ENCODE assay signal across 1 cellular context in the genomic region with DNA sequence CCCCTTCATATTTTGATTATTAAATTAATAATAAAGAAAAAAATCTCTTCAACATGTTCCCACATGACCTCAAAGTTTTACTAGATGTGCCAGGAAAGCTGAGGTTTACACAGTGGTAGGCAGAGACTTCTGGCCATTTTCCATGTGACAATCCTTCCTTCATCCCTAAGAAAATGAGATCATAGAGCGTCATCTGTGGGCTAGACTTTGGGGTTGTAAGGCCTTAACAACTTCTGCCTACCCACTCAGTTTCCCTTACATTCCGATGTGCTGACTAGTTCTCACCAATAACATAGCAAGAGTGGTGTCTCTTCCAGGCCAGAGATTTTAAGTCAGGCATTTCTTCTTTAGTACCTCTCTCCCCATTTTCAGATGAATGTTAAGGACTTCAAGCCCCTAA.
TF ChIP-seq lines count a peak whose summit lies in the region.

No MANE protein-coding gene starts in this region.

TF ChIP-seq in HepG2, 621 proteins besides CTCF, POLR2A, EP300 and RAD21 (continued from another document):
- TF ChIP-seq, protein P1, sequence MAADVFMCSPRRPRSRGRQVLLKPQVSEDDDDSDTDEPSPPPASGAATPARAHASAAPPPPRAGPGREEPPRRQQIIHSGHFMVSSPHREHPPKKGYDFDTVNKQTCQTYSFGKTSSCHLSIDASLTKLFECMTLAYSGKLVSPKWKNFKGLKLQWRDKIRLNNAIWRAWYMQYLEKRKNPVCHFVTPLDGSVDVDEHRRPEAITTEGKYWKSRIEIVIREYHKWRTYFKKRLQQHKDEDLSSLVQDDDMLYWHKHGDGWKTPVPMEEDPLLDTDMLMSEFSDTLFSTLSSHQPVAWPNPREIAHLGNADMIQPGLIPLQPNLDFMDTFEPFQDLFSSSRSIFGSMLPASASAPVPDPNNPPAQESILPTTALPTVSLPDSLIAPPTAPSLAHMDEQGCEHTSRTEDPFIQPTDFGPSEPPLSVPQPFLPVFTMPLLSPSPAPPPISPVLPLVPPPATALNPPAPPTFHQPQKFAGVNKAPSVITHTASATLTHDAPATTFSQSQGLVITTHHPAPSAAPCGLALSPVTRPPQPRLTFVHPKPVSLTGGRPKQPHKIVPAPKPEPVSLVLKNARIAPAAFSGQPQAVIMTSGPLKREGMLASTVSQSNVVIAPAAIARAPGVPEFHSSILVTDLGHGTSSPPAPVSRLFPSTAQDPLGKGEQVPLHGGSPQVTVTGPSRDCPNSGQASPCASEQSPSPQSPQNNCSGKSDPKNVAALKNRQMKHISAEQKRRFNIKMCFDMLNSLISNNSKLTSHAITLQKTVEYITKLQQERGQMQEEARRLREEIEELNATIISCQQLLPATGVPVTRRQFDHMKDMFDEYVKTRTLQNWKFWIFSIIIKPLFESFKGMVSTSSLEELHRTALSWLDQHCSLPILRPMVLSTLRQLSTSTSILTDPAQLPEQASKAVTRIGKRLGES (CRISPR knock-in tag; IDR thresholded peaks at IDR 0.05; ENCODE audit: borderline replicate concordance): no peak
- TF ChIP-seq ZKSCAN1 (IDR thresholded peaks at IDR 0.05; ENCODE audit: low read length) (no peak), ZNF850 (CRISPR knock-in tag; conservative IDR thresholded peaks at IDR 0.05) (no peak), ZEB1 (IDR thresholded peaks at IDR 0.05; ENCODE audit: insufficient replicate concordance, low read depth) (no peak), ZKSCAN5 (CRISPR knock-in tag; IDR thresholded peaks at IDR 0.05) (no peak)
